In genomic region chr11:59076876-59077571, GRCh38 we compare ENCODE assay signal across 11 cellular contexts. TPM values are rescaled to one million over a fixed set of nuclear protein-coding genes. Genes with fewer than 3 reads are reported as not detected.
A peak's percentile ranks its signal among the peaks of the same experiment; 100 is the strongest.
DNase-seq lines count a peak whose midpoint lies in the region; ATAC-seq and TF ChIP-seq lines count a peak whose summit lies in the region.
"Had no signal": no experiment of that assay in that cellular context is flagged by ENCODE, and none has a peak within 500 bp of the region (broad histone marks: within the 10 kb centered on the region; RNA-seq: fewer than 3 reads in every experiment).

No MANE protein-coding gene starts in this region.

- H3K4me1 ChIP-seq in DOHH2 (ENCODE audit: control insufficient read depth, low read length), result peaks cover 79% of the 10 kb centered on the region
- no peaks in the 10 kb centered on the region for H3K4me1 ChIP-seq in PC-3 (ENCODE audit: insufficient read depth, low read length)
- H3K4me1 ChIP-seq: tibial nerve had no signal

- H3K9me3 ChIP-seq in DOHH2 (ENCODE audit: control insufficient read depth, insufficient read depth, low read length), result peaks cover 18% of the 10 kb centered on the region; the same call in 1 of the 2 replicates
- H3K9me3 ChIP-seq in PC-3 (ENCODE audit: low read length), result no peaks in the 10 kb centered on the region
- H3K9me3 ChIP-seq: tibial nerve had no signal

- H3F3A ChIP-seq in DOHH2 (ENCODE audit: control insufficient read depth, insufficient read depth) (peaks cover 26% of the 10 kb centered on the region), PC-3 (ENCODE audit: low read length, unreplicated experiment) (no peaks in the 10 kb centered on the region)

- H3K4me3 ChIP-seq in DOHH2 (ENCODE audit: low read length), result peak overlapping the region; percentile 56
- H3K4me3 ChIP-seq in NB4 (ENCODE audit: low read depth, low read length), result no peak overlapping the region
- no peak overlapping the region for H3K4me3 ChIP-seq in PC-3 (ENCODE audit: low read length)
- H3K4me3 ChIP-seq: tibial nerve had no signal

- no peaks in the 10 kb centered on the region for H3K79me2 ChIP-seq in DOHH2 (ENCODE audit: control insufficient read depth, low read length)
- no peaks in the 10 kb centered on the region for H3K79me2 ChIP-seq in PC-3 (ENCODE audit: low read length)

- CTCF ChIA-PET in PC-3 (lab: Charles Lee), result no interaction called here

- H3K36me3 ChIP-seq in DOHH2 (ENCODE audit: control insufficient read depth, low read length) (peaks cover 20% of the 10 kb centered on the region), PC-3 (ENCODE audit: low read depth, low read length) (no peaks in the 10 kb centered on the region)
- H3K36me3 ChIP-seq: tibial nerve had no signal

- H4K20me1 ChIP-seq in DOHH2 (ENCODE audit: control insufficient read depth, insufficient read depth, low read depth, low read length) (no peaks in the 10 kb centered on the region), PC-3 (ENCODE audit: low read length) (no peaks in the 10 kb centered on the region)

- DNase-seq in NB4 (ENCODE audit: low read depth), result peak; percentile 9
- DNase-seq in PC-3, result no peak
- DNase-seq in amygdala (lab: John Stamatoyannopoulos, UW), result no peak
- no peak for DNase-seq in DMS114 treated with DMSO at 0.1 percent for 48 hours (lab: John Stamatoyannopoulos, UW; ENCODE audit: unreplicated experiment)
- DNase-seq in DMS53 (lab: John Stamatoyannopoulos, UW), result no peak
- DNase-seq: activated CD8-positive, alpha-beta memory T cell treated with anti-CD3 and anti-CD28 coated beads, Interleukin-2, amount 10 ng/mL, durations not matched to agents 7 days and 5 days; central memory CD4-positive, alpha-beta T cell had no signal

- no TSS peak for BruUV-seq in PC-3 (replicated peaks; lab: Mats Ljungman, UMichigan)

- no peak for TF ChIP-seq CTCF in DOHH2 (IDR thresholded peaks at IDR 0.05; ENCODE audit: low read depth, low read length, poor library complexity, severe bottlenecking)
- no peak for TF ChIP-seq CTCF in NB4 (IDR thresholded peaks at IDR 0.05; ENCODE audit: low read depth, low read length)
- no peak for TF ChIP-seq CTCF in PC-3 (conservative IDR thresholded peaks at IDR 0.05; ENCODE audit: low read depth, low read length)

- POLR2A ChIA-PET in PC-3 (lab: Charles Lee; ENCODE audit: unreplicated experiment), result no interaction called here

- ATAC-seq in GM19395 (IDR thresholded peaks at IDR 0.05; ENCODE audit: unreplicated experiment), result peak; percentile 94
- ATAC-seq in HG02981 (IDR thresholded peaks at IDR 0.05; ENCODE audit: unreplicated experiment), result peak; percentile 91
- ATAC-seq in PC-3, result no peak
- ATAC-seq: activated CD8-positive, alpha-beta memory T cell treated with anti-CD3 and anti-CD28 coated beads, Interleukin-2, amount 10 ng/mL, durations not matched to agents 7 days and 5 days had no signal

- H3K27me3 ChIP-seq in DOHH2 (ENCODE audit: control insufficient read depth, low read length) (no peaks in the 10 kb centered on the region), PC-3 (ENCODE audit: low read length) (peaks cover 22% of the 10 kb centered on the region; the same call in 1 of the 2 replicates)
- H3K27me3 ChIP-seq: tibial nerve had no signal

- H2AFZ ChIP-seq in PC-3 (ENCODE audit: low read length), result no peak overlapping the region

- H3K4me2 ChIP-seq in DOHH2 (ENCODE audit: low read length), result peak overlapping the region; percentile 70
- no peak overlapping the region for H3K4me2 ChIP-seq in PC-3 (ENCODE audit: low read length)

- no peak overlapping the region for H3K9ac ChIP-seq in PC-3 (ENCODE audit: low read length)

- intact Hi-C loops in PC-3 (cut with micrococcal nuclease), result no loop called here

- no peaks in the 10 kb centered on the region for H3K9me2 ChIP-seq in DOHH2 (replicated peaks; ENCODE audit: control insufficient read depth, low read length)
- no peaks in the 10 kb centered on the region for H3K9me2 ChIP-seq in PC-3 (replicated peaks; ENCODE audit: low read length)

- no peak for TF ChIP-seq POLR2A in NB4 (IDR thresholded peaks at IDR 0.05; ENCODE audit: extremely low read depth, insufficient read length)

- H3K27ac ChIP-seq in DOHH2 (ENCODE audit: low read depth, low read length) (peak overlapping the region; percentile 87), PC-3 (ENCODE audit: low read length) (no peak overlapping the region)
- H3K27ac ChIP-seq: tibial nerve had no signal

RNA-seq across cellular contexts. Expression of gene GLYATL1B, which starts 9.1 kb away (rescaled TPM):
- total RNA-seq in PC-3 (2014; rRNA removed), result not detected in 2 replicates
- total RNA-seq: activated CD8-positive, alpha-beta memory T cell treated with anti-CD3 and anti-CD28 coated beads, Interleukin-2, amount 10 ng/mL, durations not matched to agents 7 days and 5 days; tibial nerve had no signal

RNA-seq across cellular contexts. Expression of gene FAM111B, which starts 30.0 kb away (rescaled TPM):
- total RNA-seq in PC-3 (2014; rRNA removed), result 22.5 and 26.7 TPM in 2 replicates
